In the genomic region with DNA sequence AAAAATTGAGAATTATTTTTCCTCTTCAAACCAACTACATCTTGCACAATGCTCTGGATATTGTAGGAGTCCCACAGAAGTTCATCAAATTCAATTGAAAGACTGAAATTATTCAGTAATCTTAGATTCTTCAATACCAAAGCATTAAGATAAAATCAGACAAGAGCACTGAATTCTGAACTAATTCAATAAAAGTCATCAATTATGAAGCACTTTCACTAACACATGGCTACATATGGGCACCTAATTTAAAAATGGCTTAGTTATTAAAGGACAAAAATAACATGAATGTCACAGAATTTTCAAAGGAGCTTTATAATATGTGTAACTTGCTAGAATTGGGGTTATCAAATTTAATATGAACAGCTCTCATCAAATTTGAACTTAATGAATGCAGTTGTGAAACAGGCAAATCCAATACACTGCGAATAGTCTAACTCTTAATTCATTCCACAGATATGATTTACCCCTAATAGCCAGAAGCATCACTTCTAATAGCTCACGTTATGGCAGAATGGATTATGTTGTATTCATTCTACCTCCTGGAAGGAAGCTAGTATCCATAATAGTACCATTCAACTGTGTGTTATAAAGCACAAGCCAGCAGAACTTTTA, we compare ENCODE assay signal across 34 cellular contexts.
"Had no signal": no experiment of that assay in that cellular context is flagged by ENCODE, and none has a peak within 500 bp of the region (broad histone marks: within the 10 kb centered on the region; RNA-seq: fewer than 3 reads in every experiment).

No MANE protein-coding gene starts in this region.

- H3K27me3 ChIP-seq: adrenal gland, ascending aorta, body of pancreas, brain microvascular endothelial cell, breast epithelium, cardiac muscle cell, colonic mucosa had no signal

- H3K9me3 ChIP-seq: adrenal gland, ascending aorta, body of pancreas, breast epithelium, colonic mucosa had no signal

- H3K4me3 ChIP-seq: adrenal gland, ascending aorta, body of pancreas, breast epithelium, cardiac muscle cell, colonic mucosa had no signal

- H3K36me3 ChIP-seq: adrenal gland, ascending aorta, brain microvascular endothelial cell, breast epithelium, cardiac muscle cell, colonic mucosa had no signal

- FAIRE-seq: astrocyte, bronchial epithelial cell, colon had no signal

- DNase-seq: activated effector memory CD4-positive, alpha-beta T cell treated with Interleukin-2 at 50 U/mL for 16 hours; activated gamma-delta T cell; activated gamma-delta T cell treated with Interleukin-2 at 50 U/mL for 16 hours; activated naive CD4-positive, alpha-beta T cell; activated naive CD4-positive, alpha-beta T cell treated with anti-CD3 and anti-CD28 coated beads for 36 hours; activated naive CD4-positive, alpha-beta T cell treated with anti-CD3 and anti-CD28 coated beads, Interleukin-2, amount 10 ng/mL, durations not matched to agents 7 days and 5 days; activated naive CD4-positive, alpha-beta T cell treated with Interleukin-2 at 50 U/mL for 16 hours; activated naive CD8-positive, alpha-beta T cell treated with anti-CD3 and anti-CD28 coated beads for 36 hours; activated naive CD8-positive, alpha-beta T cell treated with anti-CD3 and anti-CD28 coated beads, Interleukin-2, amount 10 ng/mL, durations not matched to agents 7 days and 5 days; activated naive CD8-positive, alpha-beta T cell treated with anti-CD3 and anti-CD28 coated beads, Interleukin-2, amount 50 U/mL, for 24 hours; activated T-cell treated with anti-CD3 and anti-CD28 coated beads, Interleukin-2, amount 50 U/mL, for 1 hour; activated T-cell treated with anti-CD3 and anti-CD28 coated beads, Interleukin-2, amount 50 U/mL, for 24 hours; activated T-cell treated with anti-CD3 and anti-CD28 coated beads, Interleukin-2, amount 50 U/mL, for 4 hours; activated T-cell treated with anti-CD3 and anti-CD28 coated beads, Interleukin-2, amount 50 U/mL, for 48 hours; activated T-cell treated with anti-CD3 and anti-CD28 coated beads, Interleukin-2, amount 50 U/mL, for 72 hours; adrenal gland; amniotic stem cell; amygdala; anterior cingulate cortex; aorta; body of pancreas; brain microvascular endothelial cell; caudate nucleus; central memory CD4-positive, alpha-beta T cell; cerebellar nuclear complex; colonic mucosa had no signal

- H3K27ac ChIP-seq: adrenal gland, ascending aorta, body of pancreas, brain microvascular endothelial cell, breast epithelium, cardiac muscle cell, colonic mucosa had no signal

- ATAC-seq: activated naive CD4-positive, alpha-beta T cell treated with anti-CD3 and anti-CD28 coated beads, Interleukin-2, amount 50 U/mL, for 72 hours; activated naive CD8-positive, alpha-beta T cell treated with anti-CD3 and anti-CD28 coated beads, Interleukin-2, amount 50 U/mL, for 24 hours; activated T-cell treated with anti-CD3 and anti-CD28 coated beads, Interleukin-2, amount 50 U/mL, for 4 hours; activated T-cell treated with anti-CD3 and anti-CD28 coated beads, Interleukin-2, amount 50 U/mL, for 72 hours; activated T-helper 17 cell treated with anti-CD3 and anti-CD28 coated beads, Interleukin-2, amount 50 U/mL, for 72 hours; body of pancreas had no signal

- H3K4me1 ChIP-seq: adrenal gland, ascending aorta, body of pancreas, breast epithelium, colonic mucosa had no signal
